Comparison of ENCODE assay signal across 11 cellular contexts in genomic region chr4:139887378-139887801, GRCh38.
DNase-seq lines count a peak whose midpoint lies in the region; ATAC-seq and TF ChIP-seq lines count a peak whose summit lies in the region.
"Had no signal": no experiment of that assay in that cellular context is flagged by ENCODE, and none has a peak within 500 bp of the region (broad histone marks: within the 10 kb centered on the region; RNA-seq: fewer than 3 reads in every experiment).

No MANE protein-coding gene starts in this region.

- TF ChIP-seq POLR2A in prostate gland (IDR thresholded peaks at IDR 0.05), result no peak

- H3K4me1 ChIP-seq in Panc1 (ENCODE audit: control insufficient read depth, insufficient read depth, low read length) (peaks cover 12% of the 10 kb centered on the region), prostate gland (replicated peaks) (peaks cover 5% of the 10 kb centered on the region), ascending aorta (no peaks in the 10 kb centered on the region), SJCRH30 (peaks cover 5% of the 10 kb centered on the region; the same call in 1 of the 2 replicates)
- H3K4me1 ChIP-seq: Caco-2 had no signal

- no peak overlapping the region; a peak in 1 of 4 replicates for H3K4me3 ChIP-seq in Panc1 (ENCODE audit: low read depth in 2 of 2, low read length in 2 of 2)
- no peak overlapping the region for H3K4me3 ChIP-seq in fibroblast of mammary gland (ENCODE audit: control insufficient read depth, low read depth, low read length)
- H3K4me3 ChIP-seq in prostate gland, result peak overlapping the region in 1 of 2 donors; percentile 14
- H3K4me3 ChIP-seq in ascending aorta, result peak overlapping the region in 1 of 2 donors; percentile 40
- H3K4me3 ChIP-seq in SJCRH30, result no peak overlapping the region

- no peak for ATAC-seq in Panc1
- no peak for ATAC-seq in HG03095 (IDR thresholded peaks at IDR 0.05; ENCODE audit: unreplicated experiment)
- no peak for ATAC-seq in HG03342 (IDR thresholded peaks at IDR 0.05; ENCODE audit: unreplicated experiment)

- DNase-seq in EH (ENCODE audit: low read depth) (peak; percentile 14), Panc1 (ENCODE audit: low read depth, low spot score) (no peak), fibroblast of mammary gland (ENCODE audit: low read depth) (peak; percentile 27), prostate gland (ENCODE audit: low spot score) (no peak), ascending aorta (ENCODE audit: low spot score in 2 of 2) (no peak), SJCRH30 (no peak)
- DNase-seq: activated gamma-delta T cell treated with Interleukin-2 at 50 U/mL for 16 hours, Caco-2, HCEC 1CT had no signal

- H3K36me3 ChIP-seq in Panc1 (ENCODE audit: control insufficient read depth, insufficient read depth, low read length) (no peaks in the 10 kb centered on the region), prostate gland (no peaks in the 10 kb centered on the region), ascending aorta (no peaks in the 10 kb centered on the region), SJCRH30 (no peaks in the 10 kb centered on the region)

- TF ChIP-seq CTCF in Panc1 (IDR thresholded peaks at IDR 0.05) (no peak), fibroblast of mammary gland (conservative IDR thresholded peaks at IDR 0.05; ENCODE audit: control insufficient read depth, insufficient read depth, low read depth, low read length) (no peak), prostate gland (IDR thresholded peaks at IDR 0.05) (no peak), ascending aorta (IDR thresholded peaks at IDR 0.05) (no peak)

- H3K9me3 ChIP-seq in Panc1 (ENCODE audit: control insufficient read depth, insufficient read depth, low read depth, low read length) (no peaks in the 10 kb centered on the region), prostate gland (no peaks in the 10 kb centered on the region), ascending aorta (peaks cover 0 to 4% of the 10 kb centered on the region in 2 donors), SJCRH30 (replicated peaks) (no peaks in the 10 kb centered on the region)
- H3K9me3 ChIP-seq: Caco-2 had no signal

- intact Hi-C loops in Panc1 (cut with micrococcal nuclease; ENCODE audit: unreplicated experiment) (no loop called here), prostate gland (cut with DNase I) (no loop called here), ascending aorta (cut with DNase I) (no loop called here)

- H3K27me3 ChIP-seq in Panc1 (ENCODE audit: control insufficient read depth, insufficient read depth, low read length) (no peaks in the 10 kb centered on the region), prostate gland (replicated peaks; ENCODE audit: insufficient read depth) (no peaks in the 10 kb centered on the region), ascending aorta (no peaks in the 10 kb centered on the region), SJCRH30 (no peaks in the 10 kb centered on the region)

- BruUV-seq in Panc1 (replicated peaks; lab: Mats Ljungman, UMichigan), result no TSS peak

- in situ Hi-C loops in Panc1 (cut with HindIII; ENCODE audit: low pct_unique_long_range_greater_than_20kb, low sequenced_read_pairs), result no loop called here

- H3K27ac ChIP-seq in Panc1 (ENCODE audit: low read length) (peak overlapping the region; percentile 48; the same call in 1 of the 2 replicates), prostate gland (peak overlapping the region; percentile 53 to 64), ascending aorta (no peak overlapping the region), SJCRH30 (no peak overlapping the region)

- WGBS in prostate gland, result 4% methylated on average over 4 of the region's 4 CpGs

- CTCF ChIA-PET in Panc1 (lab: Charles Lee), result interaction anchor here (0.6 kb wide), 1 partner anchor 162 kb away, joined by 3 read pairs; no protein-coding TSS in a partner anchor

- POLR2A ChIA-PET in Panc1 (lab: Charles Lee), result interaction anchor here (0.6 kb wide), 1 partner anchor 108 kb away, joined by 4 read pairs; no protein-coding TSS in a partner anchor

Comparison
In these comparisons a context has a peak if more than half of its experiments do, and no peak if none do; other contexts are left out.
1. DNase-seq: peak in EH (single experiment) and fibroblast of mammary gland (single experiment); none in Panc1 (single experiment), prostate gland (single experiment), ascending aorta (0 of 2) and SJCRH30 (0 of 2).
2. H3K27ac ChIP-seq: peak in Panc1 (single experiment) and prostate gland (2 of 2); none in ascending aorta (0 of 2) and SJCRH30 (single experiment).